Comparison of ENCODE assay signal across 1 cellular context in genomic region chr12:6535697-6535946, GRCh38.
A peak's percentile ranks its signal among the peaks of the same experiment; 100 is the strongest.
TF ChIP-seq lines count a peak whose summit lies in the region.

No MANE protein-coding gene starts in this region.

TF ChIP-seq in K562, 482 proteins besides CTCF, POLR2A, EP300 and RAD21:
- TF ChIP-seq, protein P1, sequence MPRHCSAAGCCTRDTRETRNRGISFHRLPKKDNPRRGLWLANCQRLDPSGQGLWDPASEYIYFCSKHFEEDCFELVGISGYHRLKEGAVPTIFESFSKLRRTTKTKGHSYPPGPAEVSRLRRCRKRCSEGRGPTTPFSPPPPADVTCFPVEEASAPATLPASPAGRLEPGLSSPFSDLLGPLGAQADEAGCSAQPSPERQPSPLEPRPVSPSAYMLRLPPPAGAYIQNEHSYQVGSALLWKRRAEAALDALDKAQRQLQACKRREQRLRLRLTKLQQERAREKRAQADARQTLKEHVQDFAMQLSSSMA (CRISPR knock-in tag; IDR thresholded peaks at IDR 0.05) = no peak
- TF ChIP-seq POLR2AphosphoS5 (IDR thresholded peaks at IDR 0.05; ENCODE audit: control insufficient read depth, insufficient read depth, low read depth, low read length) (peak; percentile 12; the same call in 1 of the 2 replicates), ILF3 (IDR thresholded peaks at IDR 0.05; ENCODE audit: borderline replicate concordance) (no peak), VEZF1 (CRISPR knock-in tag; IDR thresholded peaks at IDR 0.05) (no peak; the same call in 1 of the 2 replicates), ZNF584 (CRISPR knock-in tag; IDR thresholded peaks at IDR 0.05; ENCODE audit: low read depth) (no peak), SMARCB1 (IDR thresholded peaks at IDR 0.05; ENCODE audit: insufficient read length, low read depth) (no peak), PHF21A (IDR thresholded peaks at IDR 0.05; ENCODE audit: borderline replicate concordance, low read depth) (no peak)
